ENCODE assay signal across 14 cellular contexts in the genomic region with DNA sequence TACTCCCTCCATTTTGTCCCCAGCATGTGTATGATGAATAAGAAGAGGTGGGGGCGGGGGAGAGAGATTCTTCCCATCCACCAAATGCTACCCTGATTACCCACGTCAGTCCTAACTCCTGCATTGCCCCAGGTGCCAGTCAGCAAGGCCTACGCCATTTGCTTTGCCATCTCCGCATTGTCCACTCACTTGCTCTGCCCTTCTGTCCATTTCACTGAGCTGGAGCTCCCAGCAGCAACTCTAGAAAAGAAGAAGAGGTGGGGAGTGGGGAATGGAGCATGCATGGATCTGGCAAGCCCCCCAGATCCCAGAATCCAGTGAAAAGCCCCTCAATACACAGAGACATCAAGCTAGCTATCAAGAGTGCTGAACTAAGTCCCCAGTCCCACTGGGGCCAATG. TPM values are rescaled to one million over a fixed set of nuclear protein-coding genes. Genes with fewer than 3 reads are reported as not detected.
A peak's percentile ranks its signal among the peaks of the same experiment; 100 is the strongest.
DNase-seq lines count a peak whose midpoint lies in the region; TF ChIP-seq lines count a peak whose summit lies in the region.
"Had no signal": no experiment of that assay in that cellular context is flagged by ENCODE, and none has a peak within 500 bp of the region (broad histone marks: within the 10 kb centered on the region; RNA-seq: fewer than 3 reads in every experiment).

No MANE protein-coding gene starts in this region.

- H3K9ac ChIP-seq in BLaER1 treated with 17β-estradiol and CSF1 and Interleukin-3, amounts not matched to agents 10 nM and 100 nM: no peak overlapping the region

- H3K36me3 ChIP-seq in BLaER1 treated with 17β-estradiol and CSF1 and Interleukin-3, amounts not matched to agents 10 nM and 100 nM: no peaks in the 10 kb centered on the region
- no peaks in the 10 kb centered on the region for H3K36me3 ChIP-seq in KOPT-K1 (ENCODE audit: insufficient read depth, low read length)
- H3K36me3 ChIP-seq in uterus: no peaks in the 10 kb centered on the region

- H3K27ac ChIP-seq in BLaER1 treated with 17β-estradiol and CSF1 and Interleukin-3, amounts not matched to agents 10 nM and 100 nM: no peak overlapping the region
- peak overlapping the region; percentile 95 for H3K27ac ChIP-seq in KOPT-K1 (ENCODE audit: low read depth, low read length, poor library complexity, severe bottlenecking)
- H3K27ac ChIP-seq in uterus: peak overlapping the region; percentile 64 to 80

- H3K9me3 ChIP-seq in BLaER1 treated with 17β-estradiol and CSF1 and Interleukin-3, amounts not matched to agents 10 nM and 100 nM (replicated peaks in 1 of 11): peaks cover 0 to 8% (median 0%) of the 10 kb centered on the region in 11 experiments; a peak in 3 of 22 replicates
- H3K9me3 ChIP-seq in KOPT-K1 (ENCODE audit: insufficient read depth, low read length, poor library complexity, severe bottlenecking) (no peaks in the 10 kb centered on the region), uterus (no peaks in the 10 kb centered on the region)
- H3K9me3 ChIP-seq: HAP-1 had no signal

- 0 out of 22 replicates have a peak, but pooled peaks cover 0 to 5% (median 0%) of the 10 kb centered on the region in 11 experiments for H3K27me3 ChIP-seq in BLaER1 treated with 17β-estradiol and CSF1 and Interleukin-3, amounts not matched to agents 10 nM and 100 nM
- H3K27me3 ChIP-seq in uterus: no peaks in the 10 kb centered on the region

- peak overlapping the region in 7 of 11 experiments; percentile 9 to 45 (median 28); a peak in 8 of 22 replicates for H3K4me2 ChIP-seq in BLaER1 treated with 17β-estradiol and CSF1 and Interleukin-3, amounts not matched to agents 10 nM and 100 nM

- H3K4me1 Mint-ChIP-seq in nephron: peaks cover 59% of the 10 kb centered on the region
- peaks cover 6% of the 10 kb centered on the region; the same call in 1 of the 2 replicates for H3K4me1 Mint-ChIP-seq in HFFc6 (ENCODE audit: low read depth)

- H3K4me3 ChIP-seq in BLaER1 treated with 17β-estradiol and CSF1 and Interleukin-3, amounts not matched to agents 10 nM and 100 nM: no peak overlapping the region
- H3K4me3 ChIP-seq in uterus: no peak overlapping the region
- H3K4me3 ChIP-seq: HAP-1 had no signal

- DNase-seq in uterus (no peak), HFFc6 (no peak), T-helper 2 cell (no peak), occipital lobe (lab: John Stamatoyannopoulos, UW) (no peak)
- DNase-seq: Calu3; CD4-positive, alpha-beta memory T cell; COR-L47; DMS53; DMS79 treated with DMSO at 0.1 percent for 48 hours; GOT3 had no signal

- H3K9me3 Mint-ChIP-seq in nephron (no peaks in the 10 kb centered on the region), HFFc6 (no peaks in the 10 kb centered on the region)

- H3K27ac Mint-ChIP-seq in nephron (peak overlapping the region; percentile 33 to 70 (median 62)), HFFc6 (no peak overlapping the region)

- H3K27me3 Mint-ChIP-seq in nephron (ENCODE audit: low read depth): no peaks in the 10 kb centered on the region
- peaks cover 31% of the 10 kb centered on the region for H3K27me3 Mint-ChIP-seq in HFFc6 (ENCODE audit: insufficient read depth)

- H3K4me1 ChIP-seq in BLaER1 treated with 17β-estradiol and CSF1 and Interleukin-3, amounts not matched to agents 10 nM and 100 nM: peaks cover 11 to 63% (median 46%) of the 10 kb centered on the region in 10 experiments
- peaks cover 0 to 4% of the 10 kb centered on the region in 2 donors for H3K4me1 ChIP-seq in uterus

- no peak for TF ChIP-seq POLR2A in uterus (IDR thresholded peaks at IDR 0.05)

- peaks cover 76% of the 10 kb centered on the region for H3K36me3 Mint-ChIP-seq in nephron (ENCODE audit: low read depth)
- no peaks in the 10 kb centered on the region for H3K36me3 Mint-ChIP-seq in HFFc6 (ENCODE audit: low read depth)
- H3K36me3 Mint-ChIP-seq: CD4-positive, alpha-beta memory T cell had no signal

- intact Hi-C loops in uterus (cut with DNase I; ENCODE audit: low total_unique reads): no loop called here

- H3K4me3 Mint-ChIP-seq in nephron (no peak overlapping the region), HFFc6 (no peak overlapping the region)

- H4K20me1 ChIP-seq in BLaER1 treated with 17β-estradiol and CSF1 and Interleukin-3, amounts not matched to agents 10 nM and 100 nM: no peaks in the 10 kb centered on the region

- TF ChIP-seq CTCF in nephron (IDR thresholded peaks at IDR 0.05; ENCODE audit: unreplicated experiment in 3 of 3) (no peak), uterus (IDR thresholded peaks at IDR 0.05) (no peak), HFFc6 (IDR thresholded peaks at IDR 0.05) (no peak)

RNA-seq across cellular contexts. Expression of gene WT1, which starts 19.0 kb away (rescaled TPM):
- total RNA-seq in uterus: 100 to 1,000 TPM in 1 of 4 donors, 10 to 100 TPM in 3; 51.2 to 125 (median 53.6) TPM
- total RNA-seq in HFFc6 (2021; fragmentation: NEBNext Ultra II Directional; extraction: Animal tissue kit (Norgen Biotek cat#: 25700)): not detected
- total RNA-seq in occipital lobe: not detected
- total RNA-seq: Calu3; CD4-positive, alpha-beta memory T cell had no signal

Comparison
In these comparisons a context has a peak if more than half of its experiments do, and no peak if none do; other contexts are left out.
1. H3K27ac ChIP-seq: peak in KOPT-K1 (single experiment) and uterus (2 of 2); none in BLaER1 treated with 17β-estradiol and CSF1 and Interleukin-3, amounts not matched to agents 10 nM and 100 nM (0 of 11).
2. RNA of gene WT1, which starts 19.0 kb away (total RNA-seq): 51.2 to 125 TPM in uterus; not detected in HFFc6 and not detected in occipital lobe (single experiment); every median in the first group is over 10 times any median in the second.